2 cellular contexts compared by ENCODE assay signal in the genomic region with DNA sequence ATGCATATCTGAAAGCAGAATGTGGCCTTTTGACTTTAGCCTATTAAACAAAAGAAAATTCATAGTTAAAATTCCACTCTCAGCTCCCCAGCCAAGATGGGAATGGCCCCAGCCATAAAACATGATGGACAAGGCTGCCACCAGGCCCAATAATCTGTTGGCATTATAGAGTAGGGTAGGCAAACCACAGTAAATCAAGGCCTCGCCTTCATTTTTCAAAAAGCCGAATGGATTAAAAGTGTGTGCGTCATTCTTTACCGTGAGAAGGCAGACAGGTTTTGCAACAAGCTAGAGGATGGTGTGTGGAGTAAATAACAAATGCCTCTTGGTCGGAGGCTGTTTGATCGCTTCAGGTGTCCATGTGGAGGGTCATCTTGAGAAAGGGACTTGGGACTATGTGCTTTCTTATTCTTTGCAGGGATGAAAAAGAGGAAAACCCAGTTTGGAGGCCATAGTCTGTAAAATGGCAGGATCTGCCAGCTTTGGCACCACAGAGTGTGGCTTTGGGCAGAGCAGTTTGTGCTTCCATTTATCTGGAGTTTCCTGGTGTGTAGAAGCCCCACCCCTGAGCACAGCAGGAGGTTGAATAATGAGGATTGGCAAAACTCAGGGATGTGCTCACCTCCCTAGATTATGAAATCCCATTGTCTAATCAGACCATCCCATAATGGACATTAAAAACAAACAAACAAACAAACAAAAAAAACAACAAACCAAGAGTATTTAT.
TF ChIP-seq lines count a peak whose summit lies in the region.

No MANE protein-coding gene starts in this region.

TF ChIP-seq in GM23338, 12 proteins besides CTCF, POLR2A, EP300 and RAD21 (continued from another document and continues in another):
- TF ChIP-seq ZNF331 (CRISPR knock-in tag; IDR thresholded peaks at IDR 0.05; ENCODE audit: low read depth) (no peak), STAT1 (IDR thresholded peaks at IDR 0.05; ENCODE audit: unreplicated experiment) (no peak), NANOG (IDR thresholded peaks at IDR 0.05; ENCODE audit: borderline replicate concordance) (no peak), EZH2phosphoT487 (IDR thresholded peaks at IDR 0.05; ENCODE audit: unreplicated experiment) (no peak), POLR2AphosphoS5 (IDR thresholded peaks at IDR 0.05; ENCODE audit: low read depth) (no peak), JUNB (IDR thresholded peaks at IDR 0.05; ENCODE audit: unreplicated experiment) (no peak), ZNF114 (CRISPR knock-in tag; IDR thresholded peaks at IDR 0.05) (no peak), CREB1 (CRISPR knock-in tag; IDR thresholded peaks at IDR 0.05; ENCODE audit: low read depth) (no peak)
- TF ChIP-seq, protein P1, sequence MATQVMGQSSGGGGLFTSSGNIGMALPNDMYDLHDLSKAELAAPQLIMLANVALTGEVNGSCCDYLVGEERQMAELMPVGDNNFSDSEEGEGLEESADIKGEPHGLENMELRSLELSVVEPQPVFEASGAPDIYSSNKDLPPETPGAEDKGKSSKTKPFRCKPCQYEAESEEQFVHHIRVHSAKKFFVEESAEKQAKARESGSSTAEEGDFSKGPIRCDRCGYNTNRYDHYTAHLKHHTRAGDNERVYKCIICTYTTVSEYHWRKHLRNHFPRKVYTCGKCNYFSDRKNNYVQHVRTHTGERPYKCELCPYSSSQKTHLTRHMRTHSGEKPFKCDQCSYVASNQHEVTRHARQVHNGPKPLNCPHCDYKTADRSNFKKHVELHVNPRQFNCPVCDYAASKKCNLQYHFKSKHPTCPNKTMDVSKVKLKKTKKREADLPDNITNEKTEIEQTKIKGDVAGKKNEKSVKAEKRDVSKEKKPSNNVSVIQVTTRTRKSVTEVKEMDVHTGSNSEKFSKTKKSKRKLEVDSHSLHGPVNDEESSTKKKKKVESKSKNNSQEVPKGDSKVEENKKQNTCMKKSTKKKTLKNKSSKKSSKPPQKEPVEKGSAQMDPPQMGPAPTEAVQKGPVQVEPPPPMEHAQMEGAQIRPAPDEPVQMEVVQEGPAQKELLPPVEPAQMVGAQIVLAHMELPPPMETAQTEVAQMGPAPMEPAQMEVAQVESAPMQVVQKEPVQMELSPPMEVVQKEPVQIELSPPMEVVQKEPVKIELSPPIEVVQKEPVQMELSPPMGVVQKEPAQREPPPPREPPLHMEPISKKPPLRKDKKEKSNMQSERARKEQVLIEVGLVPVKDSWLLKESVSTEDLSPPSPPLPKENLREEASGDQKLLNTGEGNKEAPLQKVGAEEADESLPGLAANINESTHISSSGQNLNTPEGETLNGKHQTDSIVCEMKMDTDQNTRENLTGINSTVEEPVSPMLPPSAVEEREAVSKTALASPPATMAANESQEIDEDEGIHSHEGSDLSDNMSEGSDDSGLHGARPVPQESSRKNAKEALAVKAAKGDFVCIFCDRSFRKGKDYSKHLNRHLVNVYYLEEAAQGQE (IDR thresholded peaks at IDR 0.05; ENCODE audit: unreplicated experiment) = no peak
- TF ChIP-seq, protein P2, sequence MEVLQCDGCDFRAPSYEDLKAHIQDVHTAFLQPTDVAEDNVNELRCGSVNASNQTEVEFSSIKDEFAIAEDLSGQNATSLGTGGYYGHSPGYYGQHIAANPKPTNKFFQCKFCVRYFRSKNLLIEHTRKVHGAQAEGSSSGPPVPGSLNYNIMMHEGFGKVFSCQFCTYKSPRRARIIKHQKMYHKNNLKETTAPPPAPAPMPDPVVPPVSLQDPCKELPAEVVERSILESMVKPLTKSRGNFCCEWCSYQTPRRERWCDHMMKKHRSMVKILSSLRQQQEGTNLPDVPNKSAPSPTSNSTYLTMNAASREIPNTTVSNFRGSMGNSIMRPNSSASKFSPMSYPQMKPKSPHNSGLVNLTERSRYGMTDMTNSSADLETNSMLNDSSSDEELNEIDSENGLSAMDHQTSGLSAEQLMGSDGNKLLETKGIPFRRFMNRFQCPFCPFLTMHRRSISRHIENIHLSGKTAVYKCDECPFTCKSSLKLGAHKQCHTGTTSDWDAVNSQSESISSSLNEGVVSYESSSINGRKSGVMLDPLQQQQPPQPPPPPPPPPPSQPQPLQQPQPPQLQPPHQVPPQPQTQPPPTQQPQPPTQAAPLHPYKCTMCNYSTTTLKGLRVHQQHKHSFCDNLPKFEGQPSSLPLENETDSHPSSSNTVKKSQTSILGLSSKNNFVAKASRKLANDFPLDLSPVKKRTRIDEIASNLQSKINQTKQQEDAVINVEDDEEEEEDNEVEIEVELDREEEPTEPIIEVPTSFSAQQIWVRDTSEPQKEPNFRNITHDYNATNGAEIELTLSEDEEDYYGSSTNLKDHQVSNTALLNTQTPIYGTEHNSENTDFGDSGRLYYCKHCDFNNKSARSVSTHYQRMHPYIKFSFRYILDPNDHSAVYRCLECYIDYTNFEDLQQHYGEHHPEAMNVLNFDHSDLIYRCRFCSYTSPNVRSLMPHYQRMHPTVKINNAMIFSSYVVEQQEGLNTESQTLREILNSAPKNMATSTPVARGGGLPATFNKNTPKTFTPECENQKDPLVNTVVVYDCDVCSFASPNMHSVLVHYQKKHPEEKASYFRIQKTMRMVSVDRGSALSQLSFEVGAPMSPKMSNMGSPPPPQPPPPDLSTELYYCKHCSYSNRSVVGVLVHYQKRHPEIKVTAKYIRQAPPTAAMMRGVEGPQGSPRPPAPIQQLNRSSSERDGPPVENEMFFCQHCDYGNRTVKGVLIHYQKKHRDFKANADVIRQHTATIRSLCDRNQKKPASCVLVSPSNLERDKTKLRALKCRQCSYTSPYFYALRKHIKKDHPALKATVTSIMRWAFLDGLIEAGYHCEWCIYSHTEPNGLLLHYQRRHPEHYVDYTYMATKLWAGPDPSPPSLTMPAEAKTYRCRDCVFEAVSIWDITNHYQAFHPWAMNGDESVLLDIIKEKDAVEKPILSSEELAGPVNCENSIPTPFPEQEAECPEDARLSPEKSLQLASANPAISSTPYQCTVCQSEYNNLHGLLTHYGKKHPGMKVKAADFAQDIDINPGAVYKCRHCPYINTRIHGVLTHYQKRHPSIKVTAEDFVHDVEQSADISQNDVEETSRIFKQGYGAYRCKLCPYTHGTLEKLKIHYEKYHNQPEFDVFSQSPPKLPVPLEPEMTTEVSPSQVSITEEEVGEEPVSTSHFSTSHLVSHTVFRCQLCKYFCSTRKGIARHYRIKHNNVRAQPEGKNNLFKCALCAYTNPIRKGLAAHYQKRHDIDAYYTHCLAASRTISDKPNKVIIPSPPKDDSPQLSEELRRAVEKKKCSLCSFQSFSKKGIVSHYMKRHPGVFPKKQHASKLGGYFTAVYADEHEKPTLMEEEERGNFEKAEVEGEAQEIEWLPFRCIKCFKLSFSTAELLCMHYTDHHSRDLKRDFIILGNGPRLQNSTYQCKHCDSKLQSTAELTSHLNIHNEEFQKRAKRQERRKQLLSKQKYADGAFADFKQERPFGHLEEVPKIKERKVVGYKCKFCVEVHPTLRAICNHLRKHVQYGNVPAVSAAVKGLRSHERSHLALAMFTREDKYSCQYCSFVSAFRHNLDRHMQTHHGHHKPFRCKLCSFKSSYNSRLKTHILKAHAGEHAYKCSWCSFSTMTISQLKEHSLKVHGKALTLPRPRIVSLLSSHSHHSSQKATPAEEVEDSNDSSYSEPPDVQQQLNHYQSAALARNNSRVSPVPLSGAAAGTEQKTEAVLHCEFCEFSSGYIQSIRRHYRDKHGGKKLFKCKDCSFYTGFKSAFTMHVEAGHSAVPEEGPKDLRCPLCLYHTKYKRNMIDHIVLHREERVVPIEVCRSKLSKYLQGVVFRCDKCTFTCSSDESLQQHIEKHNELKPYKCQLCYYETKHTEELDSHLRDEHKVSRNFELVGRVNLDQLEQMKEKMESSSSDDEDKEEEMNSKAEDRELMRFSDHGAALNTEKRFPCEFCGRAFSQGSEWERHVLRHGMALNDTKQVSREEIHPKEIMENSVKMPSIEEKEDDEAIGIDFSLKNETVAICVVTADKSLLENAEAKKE (CRISPR knock-in tag; IDR thresholded peaks at IDR 0.05) = no peak

TF ChIP-seq in SK-N-SH, 30 proteins besides CTCF, POLR2A, EP300 and RAD21:
- no peak for TF ChIP-seq YY1 (IDR thresholded peaks at IDR 0.05; ENCODE audit: low read depth)
- TF ChIP-seq, protein P3, sequence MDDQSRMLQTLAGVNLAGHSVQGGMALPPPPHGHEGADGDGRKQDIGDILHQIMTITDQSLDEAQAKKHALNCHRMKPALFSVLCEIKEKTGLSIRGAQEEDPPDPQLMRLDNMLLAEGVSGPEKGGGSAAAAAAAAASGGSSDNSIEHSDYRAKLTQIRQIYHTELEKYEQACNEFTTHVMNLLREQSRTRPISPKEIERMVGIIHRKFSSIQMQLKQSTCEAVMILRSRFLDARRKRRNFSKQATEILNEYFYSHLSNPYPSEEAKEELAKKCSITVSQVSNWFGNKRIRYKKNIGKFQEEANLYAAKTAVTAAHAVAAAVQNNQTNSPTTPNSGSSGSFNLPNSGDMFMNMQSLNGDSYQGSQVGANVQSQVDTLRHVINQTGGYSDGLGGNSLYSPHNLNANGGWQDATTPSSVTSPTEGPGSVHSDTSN (IDR thresholded peaks at IDR 0.05) = 0 out of 2 replicates have a peak, but pooled peaks have one; percentile 5
